Comparison of ENCODE assay signal across 8 cellular contexts in the genomic region with DNA sequence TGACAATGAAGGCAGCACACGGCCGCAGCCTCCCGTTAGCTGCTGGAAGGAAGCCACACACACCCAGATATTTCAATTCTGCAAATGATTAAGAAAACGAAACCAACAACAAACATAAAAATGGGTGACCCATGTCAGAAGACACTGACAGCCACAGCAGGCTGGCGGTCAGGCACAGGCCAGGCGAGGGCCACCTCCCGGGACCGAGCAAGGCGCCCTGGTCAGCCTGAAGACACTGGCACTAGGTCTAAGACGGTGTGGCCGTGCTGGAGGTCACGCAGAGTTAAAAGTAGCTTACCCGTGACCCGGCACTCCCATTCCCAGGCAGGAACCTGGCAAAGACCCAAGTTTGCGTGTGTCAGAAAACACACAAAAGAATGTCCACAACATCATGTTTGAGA.
DNase-seq lines count a peak whose midpoint lies in the region; ATAC-seq and FAIRE-seq lines count a peak whose summit lies in the region.

No MANE protein-coding gene starts in this region.

- H3K4me3 Mint-ChIP-seq in activated naive CD8-positive, alpha-beta T cell: peak overlapping the region; percentile 67
- H3K4me3 Mint-ChIP-seq in immature natural killer cell: peak overlapping the region; percentile 76 to 86 (median 82)

- no peak for FAIRE-seq in frontal cortex (lab: Jason Lieb, UNC)

- H3K27ac ChIP-seq in subcutaneous abdominal adipose tissue (ENCODE audit: low read depth, low read length): peak overlapping the region; percentile 81

- H3K27me3 Mint-ChIP-seq in activated naive CD8-positive, alpha-beta T cell: no peaks in the 10 kb centered on the region
- peaks cover 0 to 2% (median 2%) of the 10 kb centered on the region in 3 donors for H3K27me3 Mint-ChIP-seq in immature natural killer cell (ENCODE audit: low read depth in 3 of 3)

- H3K27me3 ChIP-seq in subcutaneous abdominal adipose tissue (ENCODE audit: control insufficient read depth in 5 of 5, insufficient read depth in 4 of 5, low read length in 5 of 5): no peaks in the 10 kb centered on the region

- H3K4me1 ChIP-seq in subcutaneous abdominal adipose tissue (ENCODE audit: control insufficient read depth in 5 of 5, insufficient read depth in 5 of 5, low read length in 5 of 5): peaks cover 0 to 28% (median 24%) of the 10 kb centered on the region in 5 donors

- ATAC-seq in HG03175 (IDR thresholded peaks at IDR 0.05; ENCODE audit: unreplicated experiment): no peak

- H3K9ac ChIP-seq in subcutaneous abdominal adipose tissue (ENCODE audit: low read length in 5 of 5): peak overlapping the region; percentile 28 to 75 (median 64)

- peaks cover 12% of the 10 kb centered on the region for H3K36me3 Mint-ChIP-seq in activated naive CD8-positive, alpha-beta T cell
- peaks cover 8 to 13% (median 12%) of the 10 kb centered on the region in 3 donors for H3K36me3 Mint-ChIP-seq in immature natural killer cell

- no peaks in the 10 kb centered on the region for H3K9me3 Mint-ChIP-seq in activated naive CD8-positive, alpha-beta T cell (ENCODE audit: low read depth)
- no peaks in the 10 kb centered on the region for H3K9me3 Mint-ChIP-seq in immature natural killer cell

- H3K36me3 ChIP-seq in subcutaneous abdominal adipose tissue (ENCODE audit: control insufficient read depth in 5 of 5, insufficient read depth in 5 of 5, low read length in 5 of 5): no peaks in the 10 kb centered on the region

- peak in 66 of 76 experiments; percentile 7 to 73 (median 44) for DNase-seq in HUDEP-2 (lab: John Stamatoyannopoulos, UW; ENCODE audit: unreplicated experiment in 76 of 76)
- peak; percentile 50 to 60 (median 51) for DNase-seq in immature natural killer cell
- no peak for DNase-seq in NCI-H2029 treated with DMSO at 0.1 percent for 48 hours (lab: John Stamatoyannopoulos, UW)
- no peak for DNase-seq in SHP77 (lab: John Stamatoyannopoulos, UW)
- DNase-seq in frontal cortex (ENCODE audit: low spot score in 2 of 2): no peak

- peaks cover 66% of the 10 kb centered on the region for H3K4me1 Mint-ChIP-seq in activated naive CD8-positive, alpha-beta T cell (ENCODE audit: low read depth)
- peaks cover 67 to 91% of the 10 kb centered on the region in 2 donors for H3K4me1 Mint-ChIP-seq in immature natural killer cell

- H3K4me3 ChIP-seq in subcutaneous abdominal adipose tissue (ENCODE audit: low read depth in 1 of 5, low read length in 5 of 5): peak overlapping the region; percentile 56 to 69 (median 62)

- peak overlapping the region; percentile 88 for H3K27ac Mint-ChIP-seq in activated naive CD8-positive, alpha-beta T cell
- peak overlapping the region; percentile 89 to 97 (median 94) for H3K27ac Mint-ChIP-seq in immature natural killer cell

- peaks cover 0 to 2% (median 0%) of the 10 kb centered on the region in 5 donors for H3K9me3 ChIP-seq in subcutaneous abdominal adipose tissue (ENCODE audit: control insufficient read depth in 5 of 5, low read length in 5 of 5)

Comparison
In these comparisons a context has a peak if more than half of its experiments do, and no peak if none do; other contexts are left out.
1. DNase-seq: peak in HUDEP-2 (66 of 76) and immature natural killer cell (3 of 3); none in NCI-H2029 treated with DMSO at 0.1 percent for 48 hours (single experiment), SHP77 (0 of 2) and frontal cortex (0 of 2).